In genomic region chr6:73314577-73315492, GRCh38 we compare ENCODE assay signal across 12 cellular contexts. TPM values are rescaled to one million over a fixed set of nuclear protein-coding genes. Genes with fewer than 3 reads are reported as not detected.
DNase-seq lines count a peak whose midpoint lies in the region; ATAC-seq, FAIRE-seq and TF ChIP-seq lines count a peak whose summit lies in the region.
"Had no signal": no experiment of that assay in that cellular context is flagged by ENCODE, and none has a peak within 500 bp of the region (broad histone marks: within the 10 kb centered on the region; RNA-seq: fewer than 3 reads in every experiment).

No MANE protein-coding gene starts in this region.

- CTCF ChIA-PET in CD8-positive, alpha-beta T cell (lab: Charles Lee) = interaction anchor here (2.3 kb wide), 1 partner anchor 12 kb away, joined by 12 read pairs; no protein-coding TSS in a partner anchor

- H3K4me1 Mint-ChIP-seq in CD8-positive, alpha-beta T cell (ENCODE audit: low read depth) = peaks cover 9% of the 10 kb centered on the region
- H3K4me1 Mint-ChIP-seq in activated naive CD8-positive, alpha-beta T cell treated with anti-CD3 and anti-CD28 coated beads, Interleukin-2, amount 10 ng/mL, durations not matched to agents 7 days and 5 days = peaks cover 12% of the 10 kb centered on the region

- H3K4me3 ChIP-seq in CD8-positive, alpha-beta T cell (ENCODE audit: low read depth, low read length) = no peak overlapping the region
- peak overlapping the region; percentile 49 for H3K4me3 ChIP-seq in skeletal muscle satellite cell (ENCODE audit: low read length)
- no peak overlapping the region for H3K4me3 ChIP-seq in kidney (ENCODE audit: low read length in 2 of 2)

- H3K9me3 ChIP-seq in CD8-positive, alpha-beta T cell (ENCODE audit: low read length) = no peaks in the 10 kb centered on the region
- H3K9me3 ChIP-seq in skeletal muscle satellite cell (replicated peaks; ENCODE audit: low read length) (no peaks in the 10 kb centered on the region), kidney (ENCODE audit: control insufficient read depth in 1 of 2, low read length in 2 of 2) (peaks cover 0 to 2% of the 10 kb centered on the region in 2 donors)

- H3K36me3 ChIP-seq in CD8-positive, alpha-beta T cell (ENCODE audit: insufficient read depth, low read length) = no peaks in the 10 kb centered on the region
- H3K36me3 ChIP-seq in skeletal muscle satellite cell (ENCODE audit: insufficient read depth, low read length) (no peaks in the 10 kb centered on the region), kidney (ENCODE audit: control insufficient read depth in 1 of 2, insufficient read depth in 2 of 2, low read length in 2 of 2) (no peaks in the 10 kb centered on the region)

- no peak overlapping the region for H3K27ac ChIP-seq in CD8-positive, alpha-beta T cell (ENCODE audit: low read depth, low read length)
- no peak overlapping the region for H3K27ac ChIP-seq in foreskin keratinocyte
- H3K27ac ChIP-seq in kidney (ENCODE audit: low read depth in 2 of 2, low read length in 2 of 2) = no peak overlapping the region

- H3K27ac Mint-ChIP-seq in CD8-positive, alpha-beta T cell = no peak overlapping the region
- no peak overlapping the region for H3K27ac Mint-ChIP-seq in activated naive CD8-positive, alpha-beta T cell treated with anti-CD3 and anti-CD28 coated beads, Interleukin-2, amount 10 ng/mL, durations not matched to agents 7 days and 5 days

- peak overlapping the region; percentile 78 for H3K4me2 ChIP-seq in skeletal muscle satellite cell (ENCODE audit: low read length)

- no peak for TF ChIP-seq CTCF in CD8-positive, alpha-beta T cell (IDR thresholded peaks at IDR 0.05)
- TF ChIP-seq CTCF in foreskin keratinocyte (conservative IDR thresholded peaks at IDR 0.05) (peak; percentile 15), kidney (IDR thresholded peaks at IDR 0.05; ENCODE audit: borderline replicate concordance, extremely low read depth, insufficient read depth) (no peak)

- H3K9ac ChIP-seq in skeletal muscle satellite cell (ENCODE audit: low read depth, low read length) = no peak overlapping the region
- no peak overlapping the region for H3K9ac ChIP-seq in kidney (ENCODE audit: low read length in 2 of 2)

- ATAC-seq in CD8-positive, alpha-beta T cell = no peak
- ATAC-seq in activated naive CD8-positive, alpha-beta T cell treated with anti-CD3 and anti-CD28 coated beads, Interleukin-2, amount 10 ng/mL, durations not matched to agents 7 days and 5 days (ENCODE audit: low read depth) = peak; percentile 17
- peak; percentile 53 for ATAC-seq in foreskin keratinocyte

- no peaks in the 10 kb centered on the region for H3K4me1 ChIP-seq in CD8-positive, alpha-beta T cell (ENCODE audit: insufficient read depth, low read length)
- H3K4me1 ChIP-seq in foreskin keratinocyte (no peaks in the 10 kb centered on the region), skeletal muscle satellite cell (ENCODE audit: control insufficient read depth, insufficient read depth, low read length) (peaks cover 6% of the 10 kb centered on the region), kidney (ENCODE audit: control insufficient read depth in 1 of 2, insufficient read depth in 1 of 2, low read depth in 1 of 2, low read length in 2 of 2) (no peaks in the 10 kb centered on the region)

- POLR2A ChIA-PET in CD8-positive, alpha-beta T cell (lab: Charles Lee) = no interaction called here
- POLR2A ChIA-PET in activated naive CD8-positive, alpha-beta T cell treated with anti-CD3 and anti-CD28 coated beads, Interleukin-2, amount 10 ng/mL, durations not matched to agents 7 days and 5 days (lab: Charles Lee) = no interaction called here

- no peak for DNase-seq in CD8-positive, alpha-beta T cell
- peak; percentile 31 for DNase-seq in activated naive CD8-positive, alpha-beta T cell treated with anti-CD3 and anti-CD28 coated beads, Interleukin-2, amount 10 ng/mL, durations not matched to agents 7 days and 5 days
- no peak for DNase-seq in foreskin keratinocyte
- no peak for DNase-seq in kidney
- no peak for DNase-seq in RCC 7860 (ENCODE audit: low spot score)
- no peak for DNase-seq in ureter (ENCODE audit: low spot score)
- DNase-seq in NCI-H748 (lab: John Stamatoyannopoulos, UW; ENCODE audit: unreplicated experiment) = no peak
- DNase-seq: activated CD4-positive, alpha-beta T cell treated with anti-CD3 and anti-CD28 coated beads for 48 hours; activated effector memory CD4-positive, alpha-beta T cell treated with anti-CD3 and anti-CD28 coated beads, Interleukin-2, amount 50 U/mL, for 16 hours; cerebellar nuclear complex had no signal

- peaks cover 6% of the 10 kb centered on the region for H3K36me3 Mint-ChIP-seq in CD8-positive, alpha-beta T cell
- peaks cover 4% of the 10 kb centered on the region for H3K36me3 Mint-ChIP-seq in activated naive CD8-positive, alpha-beta T cell treated with anti-CD3 and anti-CD28 coated beads, Interleukin-2, amount 10 ng/mL, durations not matched to agents 7 days and 5 days

- peaks cover 41% of the 10 kb centered on the region for H3K27me3 Mint-ChIP-seq in CD8-positive, alpha-beta T cell (ENCODE audit: low read depth)
- peaks cover 75% of the 10 kb centered on the region for H3K27me3 Mint-ChIP-seq in activated naive CD8-positive, alpha-beta T cell treated with anti-CD3 and anti-CD28 coated beads, Interleukin-2, amount 10 ng/mL, durations not matched to agents 7 days and 5 days

- no peak for FAIRE-seq in kidney (lab: Jason Lieb, UNC)
- no peak for FAIRE-seq in RCC 7860 (lab: Jason Lieb, UNC)

- intact Hi-C loops in CD8-positive, alpha-beta T cell (cut with DNase I, micrococcal nuclease) = loop anchor here in 1 of 2 experiments (5.0 kb wide), 1 partner anchor 53 kb away; the partner anchor contains the start of gene KHDC1
- intact Hi-C loops in kidney (cut with DNase I) = no loop called here

- H3K9me3 Mint-ChIP-seq in CD8-positive, alpha-beta T cell = peaks cover 8% of the 10 kb centered on the region
- peaks cover 5% of the 10 kb centered on the region for H3K9me3 Mint-ChIP-seq in activated naive CD8-positive, alpha-beta T cell treated with anti-CD3 and anti-CD28 coated beads, Interleukin-2, amount 10 ng/mL, durations not matched to agents 7 days and 5 days

- H3K4me3 Mint-ChIP-seq in CD8-positive, alpha-beta T cell = peak overlapping the region; percentile 22
- H3K4me3 Mint-ChIP-seq in activated naive CD8-positive, alpha-beta T cell treated with anti-CD3 and anti-CD28 coated beads, Interleukin-2, amount 10 ng/mL, durations not matched to agents 7 days and 5 days = peak overlapping the region; percentile 13
- H3K4me3 Mint-ChIP-seq: neural crest cell had no signal

- peaks cover 4% of the 10 kb centered on the region for H3K27me3 ChIP-seq in CD8-positive, alpha-beta T cell (ENCODE audit: insufficient read depth, low read length)
- H3K27me3 ChIP-seq in foreskin keratinocyte = peaks cover 49% of the 10 kb centered on the region
- H3K27me3 ChIP-seq in skeletal muscle satellite cell (ENCODE audit: control insufficient read depth, insufficient read depth, low read length) = peaks cover 13% of the 10 kb centered on the region

RNA-seq across cellular contexts. Expression of gene DPPA5, which starts 39.2 kb away (rescaled TPM):
- not detected for total RNA-seq in CD8-positive, alpha-beta T cell
- not detected for total RNA-seq in activated naive CD8-positive, alpha-beta T cell treated with anti-CD3 and anti-CD28 coated beads, Interleukin-2, amount 10 ng/mL, durations not matched to agents 7 days and 5 days
- total RNA-seq in foreskin keratinocyte (not detected in 2 replicates), kidney (not detected), ureter (not detected)
- polyA plus RNA-seq in foreskin keratinocyte (not detected in 2 replicates), kidney (ENCODE audit: insufficient read depth, low read depth, low replicate concordance) (not detected)
- not detected in 2 replicates for total RNA-seq in skeletal muscle satellite cell (2012; rRNA removed)
- total RNA-seq: neural crest cell had no signal

RNA-seq across cellular contexts. Expression of gene KHDC3L, which starts 47.6 kb away (rescaled TPM):
- total RNA-seq in CD8-positive, alpha-beta T cell = not detected
- not detected for total RNA-seq in activated naive CD8-positive, alpha-beta T cell treated with anti-CD3 and anti-CD28 coated beads, Interleukin-2, amount 10 ng/mL, durations not matched to agents 7 days and 5 days
- total RNA-seq in foreskin keratinocyte (not detected in 2 replicates), kidney (not detected), ureter (not detected)
- polyA plus RNA-seq in foreskin keratinocyte (not detected in 2 replicates), kidney (ENCODE audit: insufficient read depth, low read depth, low replicate concordance) (not detected)
- not detected in 2 replicates for total RNA-seq in skeletal muscle satellite cell (2012; rRNA removed)
- total RNA-seq: neural crest cell had no signal

RNA-seq across cellular contexts. Expression of gene KHDC1, which starts 51.8 kb away (rescaled TPM):
- under 1 TPM; 0.60 to 0.86 TPM for total RNA-seq in CD8-positive, alpha-beta T cell
- total RNA-seq in activated naive CD8-positive, alpha-beta T cell treated with anti-CD3 and anti-CD28 coated beads, Interleukin-2, amount 10 ng/mL, durations not matched to agents 7 days and 5 days = 1 to 10 TPM; 3.2 to 5.0 TPM
- 1.9 and 2.3 TPM in 2 replicates for total RNA-seq in foreskin keratinocyte
- polyA plus RNA-seq in foreskin keratinocyte = 2.1 and 3.0 TPM in 2 replicates
- total RNA-seq in skeletal muscle satellite cell (2012; rRNA removed) = 1.7 and 4.6 TPM in 2 replicates
- 1.0 TPM for total RNA-seq in kidney
- polyA plus RNA-seq in kidney (ENCODE audit: insufficient read depth, low read depth, low replicate concordance) = 1.7 TPM
- total RNA-seq in ureter = 1.5 TPM

RNA-seq across cellular contexts. Expression of gene OOEP, which starts 54.9 kb away (rescaled TPM):
- under 1 TPM in 1 of 2 experiments, not detected in 1; 0.49 TPM for total RNA-seq in CD8-positive, alpha-beta T cell
- 1 to 10 TPM; 1.1 to 1.4 TPM for total RNA-seq in activated naive CD8-positive, alpha-beta T cell treated with anti-CD3 and anti-CD28 coated beads, Interleukin-2, amount 10 ng/mL, durations not matched to agents 7 days and 5 days
- 0.14 and 0.49 TPM in 2 replicates for total RNA-seq in foreskin keratinocyte
- 0.19 and 0.56 TPM in 2 replicates for polyA plus RNA-seq in foreskin keratinocyte
- 0.22 TPM in 1 of 2 replicates, not detected in the other for total RNA-seq in skeletal muscle satellite cell (2012; rRNA removed)
- total RNA-seq in kidney = 0.35 TPM
- polyA plus RNA-seq in kidney (ENCODE audit: insufficient read depth, low read depth, low replicate concordance) = not detected
- total RNA-seq in ureter = not detected
- total RNA-seq: neural crest cell had no signal
